8 cellular contexts compared by ENCODE assay signal in the genomic region with DNA sequence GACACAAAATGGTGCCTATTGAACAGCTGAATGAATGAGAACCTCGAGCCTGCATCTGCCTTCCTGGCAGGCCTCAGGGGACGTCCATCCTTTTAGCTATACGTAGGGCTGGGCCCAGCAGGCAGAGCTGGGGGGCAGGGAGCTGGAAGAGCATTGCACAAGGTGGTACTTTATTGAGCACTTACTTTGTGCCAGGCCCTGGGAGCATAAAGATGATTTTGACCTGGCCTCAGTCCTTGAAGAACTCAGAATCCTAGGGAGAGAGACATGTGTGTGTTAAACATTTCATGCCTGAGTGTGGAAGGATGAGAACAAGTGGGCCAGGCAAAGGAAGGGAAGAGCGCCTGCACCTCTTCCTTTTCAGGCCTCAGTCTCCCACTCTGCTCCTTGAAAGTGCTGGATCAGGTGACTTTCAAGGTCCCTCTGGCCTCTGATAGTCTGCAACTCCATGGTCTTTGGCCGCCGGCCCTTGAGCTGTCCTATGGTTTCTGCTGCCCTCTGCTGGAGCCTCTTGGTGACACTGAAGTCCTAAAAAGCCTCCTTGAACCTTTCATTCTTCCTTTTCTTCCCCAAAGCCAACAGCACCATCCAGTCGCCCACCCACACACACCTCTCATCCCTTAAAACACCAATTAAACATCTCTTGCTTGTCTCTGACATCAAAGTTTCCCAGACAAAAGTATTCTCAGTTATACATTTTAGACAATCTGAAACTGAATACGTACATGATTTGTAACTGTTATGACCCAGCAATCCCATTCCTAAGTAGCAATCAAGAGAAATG. TPM values are rescaled to one million over a fixed set of nuclear protein-coding genes. Genes with fewer than 3 reads are reported as not detected.
DNase-seq lines count a peak whose midpoint lies in the region; ATAC-seq and TF ChIP-seq lines count a peak whose summit lies in the region.

No MANE protein-coding gene starts in this region.

- no peaks in the 10 kb centered on the region for H3K9me3 ChIP-seq in CD4-positive, alpha-beta T cell (ENCODE audit: control insufficient read depth, low read length)

- peaks cover 44% of the 10 kb centered on the region for H3K27me3 ChIP-seq in CD4-positive, alpha-beta T cell (ENCODE audit: control insufficient read depth, insufficient read depth, low read length)

- DNase-seq in CD4-positive, alpha-beta T cell, result peak in 9 of 10 experiments; percentile 8 to 62 (median 41)
- DNase-seq in HK-2 (ENCODE audit: unreplicated experiment) (peak; percentile 75), NCI-H774 (lab: John Stamatoyannopoulos, UW) (peak; percentile 71), endothelial cell (ENCODE audit: low spot score) (peak; percentile 83), midbrain (lab: John Stamatoyannopoulos, UW) (peak; percentile 83)
- peak; percentile 81 for DNase-seq in activated CD8-positive, alpha-beta T cell treated with anti-CD3 and anti-CD28 coated beads for 36 hours
- DNase-seq in stimulated activated CD8-positive, alpha-beta memory T cell treated with anti-CD3 and anti-CD28 coated beads, Interleukin-7, amount 100 ng/mL, for 4 hours (ENCODE audit: low read depth in 2 of 2), result peak; percentile 27

- no peak overlapping the region for H3K27ac ChIP-seq in CD4-positive, alpha-beta T cell (ENCODE audit: low read depth, low read length)

- H3K9me3 Mint-ChIP-seq in CD4-positive, alpha-beta T cell, result no peaks in the 10 kb centered on the region
- H3K9me3 Mint-ChIP-seq in activated CD8-positive, alpha-beta T cell treated with anti-CD3 and anti-CD28 coated beads for 36 hours, result no peaks in the 10 kb centered on the region
- no peaks in the 10 kb centered on the region for H3K9me3 Mint-ChIP-seq in endothelial cell (ENCODE audit: unreplicated experiment)

- peak; percentile 74 for TF ChIP-seq CTCF in CD4-positive, alpha-beta T cell (IDR thresholded peaks at IDR 0.05)
- peak; percentile 78 for TF ChIP-seq CTCF in activated CD8-positive, alpha-beta T cell treated with anti-CD3 and anti-CD28 coated beads for 36 hours (IDR thresholded peaks at IDR 0.05)
- TF ChIP-seq CTCF in endothelial cell (IDR thresholded peaks at IDR 0.05; ENCODE audit: unreplicated experiment), result peak; percentile 66

- H3K27ac Mint-ChIP-seq in CD4-positive, alpha-beta T cell, result no peak overlapping the region
- no peak overlapping the region for H3K27ac Mint-ChIP-seq in activated CD8-positive, alpha-beta T cell treated with anti-CD3 and anti-CD28 coated beads for 36 hours
- H3K27ac Mint-ChIP-seq in endothelial cell (ENCODE audit: unreplicated experiment), result no peak overlapping the region

- H3K4me3 Mint-ChIP-seq in CD4-positive, alpha-beta T cell, result no peak overlapping the region
- H3K4me3 Mint-ChIP-seq in activated CD8-positive, alpha-beta T cell treated with anti-CD3 and anti-CD28 coated beads for 36 hours, result no peak overlapping the region
- peak overlapping the region; percentile 11 for H3K4me3 Mint-ChIP-seq in endothelial cell (ENCODE audit: unreplicated experiment)

- ATAC-seq in CD4-positive, alpha-beta T cell (ENCODE audit: poor library complexity), result no peak
- ATAC-seq in activated CD8-positive, alpha-beta T cell treated with anti-CD3 and anti-CD28 coated beads for 36 hours, result no peak
- ATAC-seq in HG02678 (IDR thresholded peaks at IDR 0.05; ENCODE audit: unreplicated experiment), result no peak

- POLR2A ChIA-PET in CD4-positive, alpha-beta T cell (lab: Charles Lee), result no interaction called here
- POLR2A ChIA-PET in activated CD8-positive, alpha-beta T cell treated with anti-CD3 and anti-CD28 coated beads for 36 hours (lab: Charles Lee), result interaction anchor here (1.0 to 1.7 kb wide), 5 partner anchors 30 to 85 kb away, joined by 3 to 5 read pairs (median 4); a partner anchor contains a TSS

- intact Hi-C loops in CD4-positive, alpha-beta T cell (cut with DNase I, micrococcal nuclease), result loop anchor here (1.0 to 5.0 kb wide), 5 partner anchors 37 to 93 kb away; no protein-coding TSS in a partner anchor
- intact Hi-C loops in activated CD8-positive, alpha-beta T cell treated with anti-CD3 and anti-CD28 coated beads for 36 hours (cut with micrococcal nuclease), result loop anchor here (2.0 to 10.0 kb wide), 4 partner anchors 37 to 205 kb away; no protein-coding TSS in a partner anchor

- CTCF ChIA-PET in CD4-positive, alpha-beta T cell (lab: Charles Lee), result interaction anchor here (0.7 to 3.2 kb wide), 11 partner anchors 8 to 200 kb away, joined by 3 to 19 read pairs (median 6); a partner anchor contains a TSS
- CTCF ChIA-PET in activated CD8-positive, alpha-beta T cell treated with anti-CD3 and anti-CD28 coated beads for 36 hours (lab: Charles Lee), result interaction anchor here (0.8 to 7.3 kb wide), 38 partner anchors 9 to 244 kb away, joined by 3 to 144 read pairs (median 6); a partner anchor contains a TSS

- no peaks in the 10 kb centered on the region for H3K36me3 Mint-ChIP-seq in CD4-positive, alpha-beta T cell (ENCODE audit: low read depth)
- no peaks in the 10 kb centered on the region for H3K36me3 Mint-ChIP-seq in activated CD8-positive, alpha-beta T cell treated with anti-CD3 and anti-CD28 coated beads for 36 hours (ENCODE audit: low read depth)
- H3K36me3 Mint-ChIP-seq in endothelial cell (ENCODE audit: low read depth, unreplicated experiment), result peaks cover 7% of the 10 kb centered on the region

- peaks cover 72% of the 10 kb centered on the region for H3K27me3 Mint-ChIP-seq in CD4-positive, alpha-beta T cell
- H3K27me3 Mint-ChIP-seq in activated CD8-positive, alpha-beta T cell treated with anti-CD3 and anti-CD28 coated beads for 36 hours, result peaks cover 49% of the 10 kb centered on the region
- peaks cover 26% of the 10 kb centered on the region for H3K27me3 Mint-ChIP-seq in endothelial cell (ENCODE audit: unreplicated experiment)

- peaks cover 16% of the 10 kb centered on the region for H3K4me1 Mint-ChIP-seq in CD4-positive, alpha-beta T cell (ENCODE audit: low read depth)
- peaks cover 7% of the 10 kb centered on the region for H3K4me1 Mint-ChIP-seq in activated CD8-positive, alpha-beta T cell treated with anti-CD3 and anti-CD28 coated beads for 36 hours (ENCODE audit: low read depth)
- peaks cover 31% of the 10 kb centered on the region for H3K4me1 Mint-ChIP-seq in endothelial cell (ENCODE audit: unreplicated experiment)

RNA-seq across cellular contexts. Expression of a gene that starts 3.5 kb away (rescaled TPM):
- total RNA-seq in CD4-positive, alpha-beta T cell, result under 1 TPM; 0.20 to 0.41 TPM
- under 1 TPM in 1 of 2 experiments, not detected in 1; 0.07 TPM for total RNA-seq in activated CD8-positive, alpha-beta T cell treated with anti-CD3 and anti-CD28 coated beads for 36 hours
- 50.7 TPM for total RNA-seq in endothelial cell (ENCODE audit: unreplicated experiment)

RNA-seq across cellular contexts. Expression of a gene that starts 29.3 kb away (rescaled TPM):
- total RNA-seq in CD4-positive, alpha-beta T cell, result under 1 TPM; 0.42 to 0.52 TPM
- total RNA-seq in activated CD8-positive, alpha-beta T cell treated with anti-CD3 and anti-CD28 coated beads for 36 hours, result 10 to 100 TPM; 23.5 to 25.9 TPM
- 0.23 TPM for total RNA-seq in endothelial cell (ENCODE audit: unreplicated experiment)

RNA-seq across cellular contexts. Expression of a gene that starts 30.4 kb away (rescaled TPM):
- total RNA-seq in CD4-positive, alpha-beta T cell, result not detected
- total RNA-seq in activated CD8-positive, alpha-beta T cell treated with anti-CD3 and anti-CD28 coated beads for 36 hours, result not detected
- total RNA-seq in endothelial cell (ENCODE audit: unreplicated experiment), result 0.95 TPM

RNA-seq across cellular contexts. Expression of a gene that starts 31.1 kb away (rescaled TPM):
- not detected for total RNA-seq in CD4-positive, alpha-beta T cell
- total RNA-seq in activated CD8-positive, alpha-beta T cell treated with anti-CD3 and anti-CD28 coated beads for 36 hours, result under 1 TPM; 0.47 to 0.54 TPM
- total RNA-seq in endothelial cell (ENCODE audit: unreplicated experiment), result not detected

Comparison
In these comparisons a context has a peak if more than half of its experiments do, and no peak if none do; other contexts are left out.
1. DNase-seq: peak in every context shown above with its lines; median percentile 83 in endothelial cell; 83 in midbrain; 81 in activated CD8-positive, alpha-beta T cell treated with anti-CD3 and anti-CD28 coated beads for 36 hours; 75 in HK-2; 71 in NCI-H774; 41 in CD4-positive, alpha-beta T cell; 27 in stimulated activated CD8-positive, alpha-beta memory T cell treated with anti-CD3 and anti-CD28 coated beads, Interleukin-7, amount 100 ng/mL, for 4 hours.
2. RNA of a gene that starts 3.5 kb away (total RNA-seq): 50.7 TPM in endothelial cell (single experiment); 0.20 to 0.41 TPM in CD4-positive, alpha-beta T cell and 0.07 TPM in activated CD8-positive, alpha-beta T cell treated with anti-CD3 and anti-CD28 coated beads for 36 hours; every median in the first group is over 10 times any median in the second.
3. RNA of a gene that starts 29.3 kb away (total RNA-seq): 23.5 to 25.9 TPM in activated CD8-positive, alpha-beta T cell treated with anti-CD3 and anti-CD28 coated beads for 36 hours; 0.42 to 0.52 TPM in CD4-positive, alpha-beta T cell and 0.23 TPM in endothelial cell (single experiment); every median in the first group is over 10 times any median in the second.
4. Peak in every context shown above with its lines, with median percentiles within 50 percentile points of each other: CTCF ChIP-seq.